ENCODE assay signal across 20 cellular contexts in the genomic region with DNA sequence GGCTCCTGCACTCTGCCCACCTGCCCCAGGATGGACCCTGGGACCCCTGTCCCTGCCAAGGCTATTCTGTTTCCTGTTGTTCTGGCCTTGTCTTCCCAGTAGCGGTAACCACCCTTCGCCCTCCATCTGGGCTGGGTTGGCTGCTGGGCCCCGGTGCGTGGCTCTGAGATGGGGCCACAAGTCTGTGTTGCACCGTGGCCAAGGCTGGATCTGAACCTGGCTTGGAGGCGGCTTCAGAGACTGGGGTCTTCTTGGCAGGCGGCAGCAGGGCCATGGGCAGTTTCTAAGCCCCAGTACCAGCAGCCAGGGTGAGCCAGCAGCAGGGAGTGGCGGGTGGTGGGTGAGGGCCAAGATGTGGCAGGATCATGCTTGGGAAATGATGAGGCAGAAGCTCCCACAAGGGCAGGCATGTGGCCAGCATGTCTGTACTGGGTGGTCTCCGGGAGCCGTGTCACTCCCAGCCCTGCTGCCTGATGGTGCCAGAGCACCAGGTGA. TPM values are rescaled to one million over a fixed set of nuclear protein-coding genes. Genes with fewer than 3 reads are reported as not detected.
A peak's percentile ranks its signal among the peaks of the same experiment; 100 is the strongest.
DNase-seq lines count a peak whose midpoint lies in the region; ATAC-seq, FAIRE-seq and TF ChIP-seq lines count a peak whose summit lies in the region.
"Had no signal": no experiment of that assay in that cellular context is flagged by ENCODE, and none has a peak within 500 bp of the region (broad histone marks: within the 10 kb centered on the region; RNA-seq: fewer than 3 reads in every experiment).

No MANE protein-coding gene starts in this region.

- no peaks in the 10 kb centered on the region for H3K27me3 Mint-ChIP-seq in activated T-cell treated with anti-CD3 and anti-CD28 coated beads, Interleukin-2, amount 50 U/mL, for 24 hours
- H3K27me3 Mint-ChIP-seq: activated CD8-positive, alpha-beta memory T cell treated with anti-CD3 and anti-CD28 coated beads, Interleukin-2, amount 10 ng/mL, durations not matched to agents 7 days and 5 days; activated naive CD8-positive, alpha-beta T cell treated with anti-CD3 and anti-CD28 coated beads, Interleukin-2, amount 50 U/mL, for 24 hours had no signal

- WGBS in H1 (ENCODE audit: extremely low coverage in 1 of 2, insufficient coverage in 1 of 2, insufficient read length in 1 of 2, insufficient replicate concordance in 2 of 2, low coverage in 1 of 2, low lambda C conversion rate in 2 of 2, missing lambda C conversion rate in 1 of 2), 2 experiments: 81% methylated on average over 10 of the region's 10 CpGs; no CpG with 5 or more reads in 1 of the 2 experiments

- no peak overlapping the region for H2BK15ac ChIP-seq in H1 (ENCODE audit: low read length)

- H3K36me3 ChIP-seq in H1 (ENCODE audit: control insufficient read depth in 2 of 4, insufficient read depth in 4 of 4, low read length in 3 of 4) (peaks cover 0 to 5% (median 0%) of the 10 kb centered on the region in 4 experiments; a peak in 2 of 8 replicates), neutrophil (peaks cover 90% of the 10 kb centered on the region)
- H3K36me3 ChIP-seq: ovary had no signal

- no peak for DNase-seq in activated T-cell treated with anti-CD3 and anti-CD28 coated beads, Interleukin-2, amount 50 U/mL, for 24 hours
- no peak for DNase-seq in activated T-cell treated with anti-CD3 and anti-CD28 coated beads, Interleukin-2, amount 50 U/mL, for 48 hours
- DNase-seq in H1 (ENCODE audit: low read depth in 1 of 2, low spot score in 2 of 2) (no peak), urothelium cell line (ENCODE audit: low spot score) (no peak), NCI-H774 (lab: John Stamatoyannopoulos, UW) (no peak), epidermal melanocyte (ENCODE audit: insufficient read length, low spot score) (no peak)
- DNase-seq: activated CD8-positive, alpha-beta memory T cell treated with anti-CD3 and anti-CD28 coated beads, Interleukin-2, amount 10 ng/mL, durations not matched to agents 7 days and 5 days; activated naive CD8-positive, alpha-beta T cell treated with anti-CD3 and anti-CD28 coated beads, Interleukin-2, amount 50 U/mL, for 24 hours; DMS153; NCI-H1092; NCI-H2081; NCI-H524; stimulated activated naive CD8-positive, alpha-beta T cell treated with anti-CD3 and anti-CD28 coated beads, Interleukin-15, amount 100 ng/mL, for 72 hours had no signal

- H3K27ac ChIP-seq in H1 (ENCODE audit: low read depth, low read length) (no peak overlapping the region), neutrophil (peak overlapping the region; percentile 24)
- H3K27ac ChIP-seq: ovary, upper lobe of left lung had no signal

- no peak for TF ChIP-seq POLR2A in H1 (IDR thresholded peaks at IDR 0.05; ENCODE audit: control extremely low read depth in 1 of 2, low read depth in 2 of 2, low read length in 2 of 2)

- H3K56ac ChIP-seq in H1 (replicated peaks; ENCODE audit: insufficient read length, low read depth, low read length): no peak overlapping the region

- peaks cover 37 to 88% of the 10 kb centered on the region in 2 experiments for H3K9me3 ChIP-seq in H1 (ENCODE audit: insufficient read depth in 2 of 2, low read depth in 1 of 2, low read length in 1 of 2)
- no peaks in the 10 kb centered on the region for H3K9me3 ChIP-seq in neutrophil
- H3K9me3 ChIP-seq: ovary, upper lobe of left lung had no signal

- peaks cover 16% of the 10 kb centered on the region for H3K4me1 Mint-ChIP-seq in activated T-cell treated with anti-CD3 and anti-CD28 coated beads, Interleukin-2, amount 50 U/mL, for 24 hours (ENCODE audit: low read depth)
- H3K4me1 Mint-ChIP-seq: activated CD8-positive, alpha-beta memory T cell treated with anti-CD3 and anti-CD28 coated beads, Interleukin-2, amount 10 ng/mL, durations not matched to agents 7 days and 5 days had no signal

- H3K9me3 Mint-ChIP-seq in activated T-cell treated with anti-CD3 and anti-CD28 coated beads, Interleukin-2, amount 50 U/mL, for 24 hours: no peaks in the 10 kb centered on the region
- H3K9me3 Mint-ChIP-seq: activated naive CD8-positive, alpha-beta T cell treated with anti-CD3 and anti-CD28 coated beads, Interleukin-2, amount 50 U/mL, for 24 hours had no signal

- H3K4me1 ChIP-seq in H1 (replicated peaks in 1 of 4; ENCODE audit: control insufficient read depth in 3 of 4, insufficient read depth in 4 of 4, low read length in 3 of 4): no peaks in the 10 kb centered on the region
- peaks cover 11 to 12% of the 10 kb centered on the region in 2 experiments for H3K4me1 ChIP-seq in neutrophil (ENCODE audit: control insufficient read depth in 1 of 2, insufficient read depth in 1 of 2, low read depth in 1 of 2, low read length in 1 of 2)

- FAIRE-seq in H1 (lab: Jason Lieb, UNC) (no peak), urothelium cell line (lab: Jason Lieb, UNC) (peak; percentile 93)
- FAIRE-seq: GM12891 had no signal

- no peak for TF ChIP-seq RAD21 in H1 (IDR thresholded peaks at IDR 0.05 in 1 of 2, conservative IDR thresholded peaks at IDR 0.05 in 1 of 2; ENCODE audit: low read depth in 2 of 2, low read length in 2 of 2)

- no peak overlapping the region for H4K5ac ChIP-seq in H1 (ENCODE audit: insufficient read length, low read depth, low read length)

- H4K91ac ChIP-seq in H1 (replicated peaks; ENCODE audit: insufficient read length, low read length): no peak overlapping the region

- no peak for TF ChIP-seq EP300 in H1 (IDR thresholded peaks at IDR 0.05; ENCODE audit: borderline replicate concordance in 1 of 2, low read depth in 2 of 2, low read length in 2 of 2)

- no peak for TF ChIP-seq CTCF in H1 (IDR thresholded peaks at IDR 0.05; ENCODE audit: control extremely low read depth in 1 of 3, insufficient read depth in 1 of 3, low read depth in 1 of 3, low read length in 3 of 3)
- no peak for TF ChIP-seq CTCF in neutrophil (IDR thresholded peaks at IDR 0.05)

- H3K23me2 ChIP-seq in H1 (ENCODE audit: low read depth, low read length): no peaks in the 10 kb centered on the region

- no peak overlapping the region for H2AK5ac ChIP-seq in H1 (ENCODE audit: low read depth, low read length)

- no peak overlapping the region for H3K14ac ChIP-seq in H1 (ENCODE audit: insufficient read length)

- peaks cover 83% of the 10 kb centered on the region for H3K36me3 Mint-ChIP-seq in activated T-cell treated with anti-CD3 and anti-CD28 coated beads, Interleukin-2, amount 50 U/mL, for 24 hours (ENCODE audit: low read depth)

- no peak overlapping the region for H2BK120ac ChIP-seq in H1 (replicated peaks; ENCODE audit: low read depth, low read length)

- peak overlapping the region; percentile 19; the same call in 1 of the 2 replicates for H2BK5ac ChIP-seq in H1 (ENCODE audit: low read depth, low read length)

- H3K27ac Mint-ChIP-seq in activated T-cell treated with anti-CD3 and anti-CD28 coated beads, Interleukin-2, amount 50 U/mL, for 24 hours: peak overlapping the region; percentile 75
- H3K27ac Mint-ChIP-seq: activated CD8-positive, alpha-beta memory T cell treated with anti-CD3 and anti-CD28 coated beads, Interleukin-2, amount 10 ng/mL, durations not matched to agents 7 days and 5 days; activated naive CD8-positive, alpha-beta T cell treated with anti-CD3 and anti-CD28 coated beads, Interleukin-2, amount 50 U/mL, for 24 hours; activated T-helper 2 cell treated with anti-CD3 and anti-CD28 coated beads, Interferon-gamma antibody, Interleukin-2, Interleukin-4, amounts not matched to agents 10 μg/mL and 5 μg/mL and 100 μg/mL, durations not matched to agents 14 hours and 24 hours and 36 hours had no signal

- no peak overlapping the region for H3K4me3 Mint-ChIP-seq in activated T-cell treated with anti-CD3 and anti-CD28 coated beads, Interleukin-2, amount 50 U/mL, for 24 hours
- H3K4me3 Mint-ChIP-seq: activated CD8-positive, alpha-beta memory T cell treated with anti-CD3 and anti-CD28 coated beads, Interleukin-2, amount 10 ng/mL, durations not matched to agents 7 days and 5 days; activated naive CD8-positive, alpha-beta T cell treated with anti-CD3 and anti-CD28 coated beads, Interleukin-2, amount 50 U/mL, for 24 hours; stimulated activated naive CD8-positive, alpha-beta T cell treated with anti-CD3 and anti-CD28 coated beads, Interleukin-15, amount 100 ng/mL, for 72 hours had no signal

- H3K18ac ChIP-seq in H1 (ENCODE audit: extremely low read depth, low read length): no peak overlapping the region

- H3K27me3 ChIP-seq in H1 (replicated peaks in 1 of 4; ENCODE audit: control insufficient read depth in 3 of 4, extremely low read depth in 1 of 4, insufficient read depth in 3 of 4, low read length in 3 of 4) (no peaks in the 10 kb centered on the region), neutrophil (no peaks in the 10 kb centered on the region)
- H3K27me3 ChIP-seq: ovary, upper lobe of left lung had no signal

- ATAC-seq in GM18498 (IDR thresholded peaks at IDR 0.05; ENCODE audit: unreplicated experiment): no peak
- ATAC-seq: activated CD8-positive, alpha-beta memory T cell treated with anti-CD3 and anti-CD28 coated beads, Interleukin-2, amount 10 ng/mL, durations not matched to agents 7 days and 5 days; activated naive CD8-positive, alpha-beta T cell treated with anti-CD3 and anti-CD28 coated beads, Interleukin-2, amount 50 U/mL, for 24 hours; left lobe of liver; stimulated activated naive CD8-positive, alpha-beta T cell treated with anti-CD3 and anti-CD28 coated beads, Interleukin-15, amount 100 ng/mL, for 72 hours had no signal

- no peak overlapping the region for H3K9ac ChIP-seq in H1 (replicated peaks in 1 of 4; ENCODE audit: extremely low read depth in 1 of 4, low read depth in 3 of 4, low read length in 3 of 4)

- H3K23ac ChIP-seq in H1 (ENCODE audit: insufficient read length): no peak overlapping the region

- H3K4me2 ChIP-seq in H1 (ENCODE audit: insufficient read depth in 1 of 2, low read depth in 2 of 2, low read length in 2 of 2): no peak overlapping the region

- peaks cover 3% of the 10 kb centered on the region; the same call in 1 of the 2 replicates for H3K79me1 ChIP-seq in H1 (ENCODE audit: low read depth, low read length)

- no peak overlapping the region for H2BK20ac ChIP-seq in H1 (ENCODE audit: low read length)

- no peak overlapping the region for H2AFZ ChIP-seq in H1 (ENCODE audit: low read length)

- CTCF ChIA-PET in H1 (lab: Charles Lee; ENCODE audit: partially characterized antibody): interaction anchor here (0.6 to 1.4 kb wide), 3 partner anchors 8 to 951 kb away, joined by 3 to 5 read pairs (median 3); no protein-coding TSS in a partner anchor

- no peak overlapping the region; the same call in 1 of the 2 replicates for H4K8ac ChIP-seq in H1 (ENCODE audit: extremely low read depth, insufficient read depth, low read length)

- H3K4me3 ChIP-seq in H1 (ENCODE audit: extremely low read depth in 1 of 4, insufficient read depth in 2 of 4, low read depth in 3 of 4, low read length in 4 of 4) (no peak overlapping the region), neutrophil (ENCODE audit: low read depth in 1 of 2, low read length in 1 of 2) (no peak overlapping the region)
- H3K4me3 ChIP-seq: ovary, upper lobe of left lung had no signal

- POLR2A ChIA-PET in H1 (lab: Charles Lee; ENCODE audit: partially characterized antibody): interaction anchor here (0.6 to 0.8 kb wide), 2 partner anchors 12 to 163 kb away, joined by 3 read pairs; no protein-coding TSS in a partner anchor

- H4K20me1 ChIP-seq in H1 (replicated peaks in 1 of 2; ENCODE audit: control insufficient read depth in 1 of 2, insufficient read depth in 2 of 2, low read length in 2 of 2): peaks cover 0 to 4% of the 10 kb centered on the region in 2 experiments

- no peak overlapping the region for H3K4ac ChIP-seq in H1 (replicated peaks; ENCODE audit: insufficient read length, low read depth, low read length)

- no peaks in the 10 kb centered on the region for H3K79me2 ChIP-seq in H1 (ENCODE audit: control insufficient read depth in 1 of 2, insufficient read depth in 2 of 2, low read length in 2 of 2)

- H2BK12ac ChIP-seq in H1 (ENCODE audit: low read depth, low read length): no peak overlapping the region

RNA-seq across cellular contexts. Expression of a gene that starts 12.6 kb away (rescaled TPM):
- total RNA-seq in H1 (2021; fragmentation: NEBNext Ultra II Directional; extraction: Animal tissue kit (Norgen Biotek cat#: 25700)): 32.4 and 33.5 TPM in 2 replicates
- polyA plus RNA-seq in H1 (2011; rRNA removed): 16.9 and 24.3 TPM in 2 replicates
- 15.7 TPM for polyA plus RNA-seq in H1 (2011; cell fraction: cytosol; rRNA removed)
- 17.8 TPM for polyA plus RNA-seq in H1 (2011; cell fraction: nucleus; rRNA removed)
- 17.6 to 31.6 TPM (median 28.7 TPM) in 4 replicates for polyA plus RNA-seq in H1 (2012, experiment 1 of 2)
- polyA plus RNA-seq in H1 (2012, experiment 2 of 2): 29.4 TPM
- 19.3 TPM for polyA plus RNA-seq in H1 (2013, experiment 1 of 2)
- polyA plus RNA-seq in H1 (2013, experiment 2 of 2): 20.9 TPM
- 8.4 and 10.1 TPM in 2 replicates for polyA minus RNA-seq in H1 (2011; rRNA and poly(A)+ RNA removed)
- 8.6 TPM for polyA minus RNA-seq in H1 (2011; cell fraction: cytosol; rRNA and poly(A)+ RNA removed)
- polyA minus RNA-seq in H1 (2011; cell fraction: nucleus; rRNA and poly(A)+ RNA removed): 13.8 TPM

RNA-seq across cellular contexts. Expression of a gene that starts 43.9 kb away (rescaled TPM):
- 7.5 and 8.4 TPM in 2 replicates for total RNA-seq in H1 (2021; fragmentation: NEBNext Ultra II Directional; extraction: Animal tissue kit (Norgen Biotek cat#: 25700))
- 5.4 and 8.8 TPM in 2 replicates for polyA plus RNA-seq in H1 (2011; rRNA removed)
- polyA plus RNA-seq in H1 (2011; cell fraction: cytosol; rRNA removed): 6.3 TPM
- polyA plus RNA-seq in H1 (2011; cell fraction: nucleus; rRNA removed): 7.7 TPM
- 5.8 to 7.2 TPM (median 5.9 TPM) in 4 replicates for polyA plus RNA-seq in H1 (2012, experiment 1 of 2)
- 5.1 TPM for polyA plus RNA-seq in H1 (2012, experiment 2 of 2)
- polyA plus RNA-seq in H1 (2013, experiment 1 of 2): 4.8 TPM
- 4.8 TPM for polyA plus RNA-seq in H1 (2013, experiment 2 of 2)
- polyA minus RNA-seq in H1 (2011; rRNA and poly(A)+ RNA removed): 4.7 and 6.3 TPM in 2 replicates
- 5.9 TPM for polyA minus RNA-seq in H1 (2011; cell fraction: cytosol; rRNA and poly(A)+ RNA removed)
- 5.7 TPM for polyA minus RNA-seq in H1 (2011; cell fraction: nucleus; rRNA and poly(A)+ RNA removed)
